Comparison of ENCODE assay signal across 24 cellular contexts in the genomic region with DNA sequence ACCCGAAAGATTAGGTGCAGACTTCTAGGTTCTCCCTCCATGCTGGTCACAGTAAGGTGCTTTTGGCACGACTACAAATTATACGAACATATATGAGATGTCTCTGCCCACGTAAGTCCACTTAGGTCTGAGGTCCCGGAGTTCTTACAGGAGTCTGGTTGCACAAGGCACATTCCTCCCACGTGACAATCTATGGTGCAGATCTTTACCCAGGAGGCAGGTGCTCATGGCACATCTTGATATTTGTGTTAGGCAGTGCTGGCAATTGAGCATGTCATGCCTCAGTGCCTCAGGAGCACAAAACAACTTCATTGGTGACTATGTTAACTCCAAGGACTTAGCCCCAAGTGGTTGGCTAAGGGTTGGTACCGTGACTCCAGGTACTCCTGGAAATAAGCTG.
"Had no signal": no experiment of that assay in that cellular context is flagged by ENCODE, and none has a peak within 500 bp of the region (broad histone marks: within the 10 kb centered on the region; RNA-seq: fewer than 3 reads in every experiment).

No MANE protein-coding gene starts in this region.

- FAIRE-seq: TTC549 had no signal

- H3K9ac ChIP-seq: neural progenitor cell had no signal

- H3K36me3 ChIP-seq: breast epithelium, heart right ventricle, left ventricle myocardium inferior, neural progenitor cell, right lobe of liver, upper lobe of left lung, vagina, WERI-Rb-1 had no signal

- H2AFZ ChIP-seq: neural progenitor cell had no signal

- H3K9me3 ChIP-seq: upper lobe of left lung, vagina had no signal

- H3K27me3 ChIP-seq: breast epithelium, heart right ventricle, neural progenitor cell, right lobe of liver, upper lobe of left lung, vagina had no signal

- H3K27ac ChIP-seq: breast epithelium, neural progenitor cell, right lobe of liver, upper lobe of left lung, vagina, WERI-Rb-1 had no signal

- H3K4me1 ChIP-seq: breast epithelium, neural progenitor cell, upper lobe of left lung, vagina had no signal

- DNase-seq: activated CD4-positive, alpha-beta T cell treated with anti-CD3 and anti-CD28 coated beads for 48 hours; activated CD4-positive, alpha-beta T cell treated with anti-CD3 and anti-CD28 coated beads, Interleukin-2, amount 50 U/mL, for 48 hours; activated CD8-positive, alpha-beta memory T cell treated with anti-CD3 and anti-CD28 coated beads, Interleukin-2, amount 50 U/mL, for 4 hours; activated gamma-delta T cell treated with Interleukin-2 at 50 U/mL for 16 hours; activated naive CD4-positive, alpha-beta T cell treated with anti-CD3 and anti-CD28 coated beads, Interleukin-2, amount 50 U/mL, for 16 hours; activated T-cell treated with anti-CD3 and anti-CD28 coated beads, Interleukin-2, amount 50 U/mL, for 1 hour; amygdala; central memory CD4-positive, alpha-beta T cell; foreskin fibroblast; heart right ventricle; kidney glomerular epithelial cell; left ventricle myocardium inferior; mesendoderm; natural killer cell; right lobe of liver; stimulated activated CD4-positive, alpha-beta T cell treated with anti-CD3 and anti-CD28 coated beads, Interleukin-4, amount 100 ng/mL, for 1 hour; T-helper 9 cell; upper lobe of left lung; WERI-Rb-1 had no signal

- H3K4me3 ChIP-seq: breast epithelium, heart right ventricle, left ventricle myocardium inferior, lung, neural progenitor cell, right lobe of liver, upper lobe of left lung, vagina had no signal

- H3K4me2 ChIP-seq: neural progenitor cell had no signal
